In the genomic region with DNA sequence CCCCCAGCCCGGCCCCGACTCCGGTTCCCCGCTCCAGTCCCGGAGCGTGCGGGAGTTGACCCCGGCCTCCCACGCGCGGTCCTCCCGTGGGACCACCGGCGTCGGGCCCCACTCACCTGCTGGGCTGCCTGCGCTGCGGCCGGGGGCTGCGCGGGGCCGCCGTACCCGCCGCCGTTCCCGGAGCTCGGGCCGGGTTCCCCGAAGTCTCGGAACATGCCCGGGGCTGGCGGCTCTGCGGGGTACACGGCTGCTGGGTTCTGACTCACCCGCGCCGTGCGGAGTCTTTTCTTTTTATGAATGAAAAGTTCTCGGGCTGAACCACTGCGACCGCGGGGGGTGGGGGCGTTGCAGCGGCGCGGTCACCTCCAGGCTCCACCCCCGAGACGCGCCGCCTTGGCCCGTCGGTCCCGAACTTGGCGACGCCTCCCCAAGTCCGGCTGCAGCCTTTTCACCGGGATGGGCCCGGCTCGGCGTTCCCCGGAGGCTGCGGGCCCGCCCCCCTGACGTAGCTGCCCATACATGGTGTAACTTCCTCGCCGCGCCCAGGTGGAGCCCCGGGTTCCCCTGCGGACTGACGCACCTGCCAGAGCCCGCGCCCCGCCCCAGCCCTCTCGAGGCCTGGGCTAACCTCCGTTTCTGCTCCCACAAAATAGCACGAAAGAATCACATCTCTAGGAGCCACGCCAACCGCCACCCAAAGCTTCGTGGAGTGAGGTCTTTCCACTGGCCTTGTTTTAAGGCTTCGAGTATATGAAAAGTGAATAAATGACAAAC, we compare ENCODE assay signal across 8 cellular contexts. TPM values are rescaled to one million over a fixed set of nuclear protein-coding genes. Genes with fewer than 3 reads are reported as not detected.
DNase-seq lines count a peak whose midpoint lies in the region; ATAC-seq, FAIRE-seq and TF ChIP-seq lines count a peak whose summit lies in the region.

A gene (minus strand): TSS at position 264 of the 774 bp plus-strand sequence. CDS start 49 bp downstream, at position 215.

- H3K9me3 Mint-ChIP-seq in activated naive CD4-positive, alpha-beta T cell treated with anti-CD3 and anti-CD28 coated beads, Interleukin-2, amount 50 U/mL, for 72 hours: no peaks in the 10 kb centered on the region

- peak; percentile 56 for DNase-seq in DMS153 treated with DMSO at 0.1 percent for 48 hours (lab: John Stamatoyannopoulos, UW; ENCODE audit: unreplicated experiment)
- peak; percentile 58 for DNase-seq in SKM-1 (lab: John Stamatoyannopoulos, UW; ENCODE audit: unreplicated experiment)
- DNase-seq in activated naive CD4-positive, alpha-beta T cell treated with anti-CD3 and anti-CD28 coated beads, Interleukin-2, amount 50 U/mL, for 72 hours (ENCODE audit: low spot score in 2 of 2): peak; percentile 94 to 98
- peak in 41 of 42 donors; percentile 59 to 91 (median 78) for DNase-seq in head of caudate nucleus
- peak; percentile 81 to 94 (median 89) for DNase-seq in pancreas
- peak; percentile 84 to 95 for DNase-seq in tibial artery

- H3K36me3 Mint-ChIP-seq in activated naive CD4-positive, alpha-beta T cell treated with anti-CD3 and anti-CD28 coated beads, Interleukin-2, amount 50 U/mL, for 72 hours: peaks cover 6 to 9% of the 10 kb centered on the region in 2 donors

- H3K27me3 ChIP-seq in HUES6 (ENCODE audit: control insufficient read depth, insufficient read depth, low read length) (peaks cover 43% of the 10 kb centered on the region), pancreas (no peaks in the 10 kb centered on the region), tibial artery (no peaks in the 10 kb centered on the region)

- peak within 1 kb of the TSS; percentile 81 to 97 for H3K27ac Mint-ChIP-seq in activated naive CD4-positive, alpha-beta T cell treated with anti-CD3 and anti-CD28 coated beads, Interleukin-2, amount 50 U/mL, for 72 hours

- 2% methylated on average over 61 to 80 of the region's 80 CpGs for WGBS in pancreas, 2 donors

- H3K36me3 ChIP-seq in HUES6 (ENCODE audit: control insufficient read depth, insufficient read depth, low read length): peaks cover 17% of the 10 kb centered on the region
- H3K36me3 ChIP-seq in pancreas: no peaks in the 10 kb centered on the region
- no peaks in the 10 kb centered on the region for H3K36me3 ChIP-seq in tibial artery

- ATAC-seq in GM21423 (IDR thresholded peaks at IDR 0.05; ENCODE audit: unreplicated experiment): peak; percentile 79
- peak; percentile 84 to 87 for ATAC-seq in activated naive CD4-positive, alpha-beta T cell treated with anti-CD3 and anti-CD28 coated beads, Interleukin-2, amount 50 U/mL, for 72 hours
- ATAC-seq in pancreas: peak; percentile 89 to 96 (median 92)

- H3K9ac ChIP-seq in HUES6 (ENCODE audit: low read length): peak within 1 kb of the TSS; percentile 98

- no peaks in the 10 kb centered on the region for H3K9me3 ChIP-seq in HUES6 (ENCODE audit: control insufficient read depth, insufficient read depth, low read depth, low read length)
- no peaks in the 10 kb centered on the region for H3K9me3 ChIP-seq in pancreas
- no peaks in the 10 kb centered on the region for H3K9me3 ChIP-seq in tibial artery

- TF ChIP-seq CTCF in pancreas (IDR thresholded peaks at IDR 0.05) (no peak), tibial artery (IDR thresholded peaks at IDR 0.05) (no peak)

- intact Hi-C loops in head of caudate nucleus (cut with DNase I) (no loop called here), pancreas (cut with DNase I) (no loop called here), tibial artery (cut with DNase I; ENCODE audit: low total_unique reads) (no loop called here)

- no peak for FAIRE-seq in pancreas (lab: Jason Lieb, UNC)

- peak within 1 kb of the TSS; percentile 78; the same call in 1 of the 2 replicates for H3K27ac ChIP-seq in HUES6 (ENCODE audit: low read depth, low read length)
- H3K27ac ChIP-seq in pancreas: peak within 1 kb of the TSS in 2 of 4 donors; percentile 13 to 34
- peak within 1 kb of the TSS; percentile 63 to 76 for H3K27ac ChIP-seq in tibial artery

- H3K4me3 ChIP-seq in HUES6 (ENCODE audit: low read depth, low read length): peak within 1 kb of the TSS; percentile 97
- peak within 1 kb of the TSS; percentile 20 to 53 (median 34) for H3K4me3 ChIP-seq in pancreas
- H3K4me3 ChIP-seq in tibial artery: peak within 1 kb of the TSS; percentile 63

- H3K4me1 ChIP-seq in HUES6 (ENCODE audit: control insufficient read depth, insufficient read depth, low read length): peaks cover 14% of the 10 kb centered on the region; the same call in 1 of the 2 replicates
- H3K4me1 ChIP-seq in pancreas: peaks cover 0 to 8% (median 7%) of the 10 kb centered on the region in 3 donors
- peaks cover 0 to 19% (median 15%) of the 10 kb centered on the region in 4 donors for H3K4me1 ChIP-seq in tibial artery

RNA-seq across cellular contexts. Expression of the gene that starts here (rescaled TPM):
- total RNA-seq in activated naive CD4-positive, alpha-beta T cell treated with anti-CD3 and anti-CD28 coated beads, Interleukin-2, amount 50 U/mL, for 72 hours: 1 to 10 TPM; 7.4 to 9.5 TPM
- total RNA-seq in pancreas: 1 to 10 TPM in 1 of 6 donors, under 1 TPM in 5; 0.19 to 1.2 (median 0.45) TPM
- 1 to 10 TPM; 2.2 to 4.3 TPM for polyA plus RNA-seq in pancreas

Comparison
In these comparisons a context has a peak if more than half of its experiments do, and no peak if none do; other contexts are left out.
1. H3K4me3 ChIP-seq: peak in every context shown above with its lines; median percentile 97 in HUES6; 63 in tibial artery; 34 in pancreas.